Comparison of ENCODE assay signal across 8 cellular contexts in the genomic region with DNA sequence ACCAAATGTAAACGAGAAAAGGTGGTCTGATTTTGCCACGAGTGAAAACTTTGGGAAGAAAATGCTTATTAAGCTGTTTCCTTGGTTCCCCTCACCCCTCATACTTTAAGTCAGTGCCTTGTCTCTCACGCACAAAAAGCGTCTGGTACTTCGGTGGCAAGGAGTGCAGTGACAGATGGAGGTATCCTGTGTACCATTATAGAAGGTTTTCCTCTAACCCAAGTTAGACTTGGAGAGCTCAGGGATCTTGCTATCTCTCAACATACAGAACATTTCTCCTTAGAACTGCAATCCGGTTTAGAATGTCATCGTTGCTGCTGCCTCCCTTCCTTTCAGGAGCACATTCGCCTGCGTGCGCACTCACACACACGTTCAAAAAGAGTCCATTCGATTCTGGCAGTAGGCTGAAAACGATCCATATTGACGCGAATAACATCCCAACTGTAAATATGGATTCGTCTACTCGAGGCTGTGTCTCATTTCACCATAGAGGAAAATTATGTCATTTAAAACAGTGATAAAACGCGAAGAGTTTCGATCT. TPM values are rescaled to one million over a fixed set of nuclear protein-coding genes. Genes with fewer than 3 reads are reported as not detected.
DNase-seq lines count a peak whose midpoint lies in the region; ATAC-seq and TF ChIP-seq lines count a peak whose summit lies in the region.

No MANE protein-coding gene starts in this region.

- H3K4me1 ChIP-seq in HUES64 (ENCODE audit: insufficient read depth, low read length) (peaks cover 13% of the 10 kb centered on the region), muscle layer of duodenum (ENCODE audit: control insufficient read depth in 1 of 2, insufficient read depth in 2 of 2, low read length in 2 of 2) (no peaks in the 10 kb centered on the region)

- peaks cover 8% of the 10 kb centered on the region for H3K36me3 ChIP-seq in HUES64 (ENCODE audit: insufficient read depth, low read length)
- peaks cover 0 to 14% of the 10 kb centered on the region in 2 donors for H3K36me3 ChIP-seq in muscle layer of duodenum (ENCODE audit: control insufficient read depth in 1 of 2, insufficient read depth in 2 of 2, low read length in 2 of 2)

- peaks cover 53% of the 10 kb centered on the region for H3K27me3 ChIP-seq in HUES64 (ENCODE audit: insufficient read depth, low read length)
- no peaks in the 10 kb centered on the region for H3K27me3 ChIP-seq in muscle layer of duodenum (ENCODE audit: low read depth, low read length)

- WGBS in HUES64: under 1% methylated on average over 20 of the region's 20 CpGs

- peak; percentile 44 for DNase-seq in COLO668 (lab: John Stamatoyannopoulos, UW; ENCODE audit: unreplicated experiment)
- DNase-seq in RPMI7951 (ENCODE audit: low read depth): peak; percentile 57
- DNase-seq in erythroblast (lab: John Stamatoyannopoulos, UW): peak; percentile 37 to 47
- no peak for DNase-seq in SIG-M5 treated with dmso at 0.1 percent for 504 hours (lab: John Stamatoyannopoulos, UW; ENCODE audit: unreplicated experiment)

- H3K4me3 ChIP-seq in HUES64 (ENCODE audit: low read length): peak overlapping the region; percentile 83
- peak overlapping the region; percentile 93 to 99 for H3K4me3 ChIP-seq in muscle layer of duodenum (ENCODE audit: low read depth in 1 of 2, low read length in 2 of 2)

- ATAC-seq in HG03565 (IDR thresholded peaks at IDR 0.05; ENCODE audit: unreplicated experiment) (no peak), GM18502 (IDR thresholded peaks at IDR 0.05; ENCODE audit: poor library complexity, unreplicated experiment) (no peak)

- H3K27ac ChIP-seq in HUES64 (ENCODE audit: low read depth, low read length) (no peak overlapping the region), muscle layer of duodenum (ENCODE audit: low read length) (peak overlapping the region; percentile 68)

- peak overlapping the region; percentile 100 for H3K9ac ChIP-seq in HUES64 (ENCODE audit: low read depth, low read length)

- no peak for TF ChIP-seq POLR2A in erythroblast (IDR thresholded peaks at IDR 0.05; ENCODE audit: low read length)

- H3K9me3 ChIP-seq in HUES64 (ENCODE audit: insufficient read depth, low read depth, low read length) (no peaks in the 10 kb centered on the region), muscle layer of duodenum (ENCODE audit: control insufficient read depth in 1 of 2, low read length in 2 of 2) (no peaks in the 10 kb centered on the region)

RNA-seq across cellular contexts. Expression of a gene that starts 1.1 kb away (rescaled TPM):
- 72.1 TPM for polyA plus RNA-seq in HUES64 (2013, experiment 1 of 2)
- 94.3 TPM for polyA plus RNA-seq in HUES64 (2013, experiment 2 of 2)
- total RNA-seq in RPMI7951 (2014; rRNA removed; shearing (Covaris generic)): 130 and 168 TPM in 2 replicates
